In the genomic region with DNA sequence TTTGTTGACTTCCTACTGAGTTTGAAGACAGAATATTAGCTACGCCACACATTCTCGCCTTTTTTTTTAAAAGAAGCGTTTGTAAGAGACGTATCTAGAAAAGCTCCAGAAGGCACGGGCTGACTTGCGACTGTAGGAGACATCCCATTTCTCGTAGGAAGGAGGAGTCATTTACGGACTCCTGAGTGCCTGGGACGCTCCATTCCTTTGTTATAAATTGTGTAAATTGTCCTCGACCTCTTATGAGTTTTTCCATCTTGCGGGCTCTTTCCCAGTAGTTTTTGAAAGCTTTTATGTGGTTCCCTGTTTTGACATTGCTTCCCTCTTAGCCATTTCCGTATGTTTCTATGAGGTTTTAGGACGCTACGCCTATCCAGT, we compare ENCODE assay signal across 1 cellular context.
TF ChIP-seq lines count a peak whose summit lies in the region.

No MANE protein-coding gene starts in this region.

TF ChIP-seq in K562, 482 proteins besides CTCF, POLR2A, EP300 and RAD21:
- TF ChIP-seq CHCHD3 (CRISPR knock-in tag; IDR thresholded peaks at IDR 0.05) (no peak), HDAC6 (IDR thresholded peaks at IDR 0.05; ENCODE audit: low read depth, low read length) (no peak), RNF2 (IDR thresholded peaks at IDR 0.05) (no peak), ARID2 (IDR thresholded peaks at IDR 0.05) (no peak), CSDE1 (IDR thresholded peaks at IDR 0.05) (no peak), PBX2 (CRISPR knock-in tag; IDR thresholded peaks at IDR 0.05; ENCODE audit: low read depth) (no peak), PBX2 (tag; conservative IDR thresholded peaks at IDR 0.05; ENCODE audit: low read depth) (no peak), MEF2A (IDR thresholded peaks at IDR 0.05; ENCODE audit: control insufficient read depth, low read depth, low read length) (no peak), ZNF717 (CRISPR knock-in tag; IDR thresholded peaks at IDR 0.05) (no peak), ZNF311 (CRISPR knock-in tag; IDR thresholded peaks at IDR 0.05) (no peak), ZNF766 (CRISPR knock-in tag; conservative IDR thresholded peaks at IDR 0.05) (no peak), PRDM10 (IDR thresholded peaks at IDR 0.05; ENCODE audit: partially characterized antibody) (peak; percentile 92), SMARCB1 (IDR thresholded peaks at IDR 0.05; ENCODE audit: insufficient read length, low read depth) (no peak), ZNF146 (CRISPR knock-in tag; IDR thresholded peaks at IDR 0.05; ENCODE audit: unreplicated experiment) (no peak), ARNT (IDR thresholded peaks at IDR 0.05) (peak in 1 of 2 experiments; percentile 89; a peak in 2 of 4 replicates), POLR2AphosphoS2 (IDR thresholded peaks at IDR 0.05; ENCODE audit: low read length) (no peak), KAT2B (IDR thresholded peaks at IDR 0.05; ENCODE audit: low read depth, low read length) (no peak), BRD9 (IDR thresholded peaks at IDR 0.05; ENCODE audit: low read depth, partially characterized antibody) (no peak), HLTF (IDR thresholded peaks at IDR 0.05) (no peak), ZNF699 (CRISPR knock-in tag; IDR thresholded peaks at IDR 0.05; ENCODE audit: insufficient replicate concordance) (peak; percentile 24), CXXC5 (CRISPR knock-in tag; IDR thresholded peaks at IDR 0.05) (no peak), ZNF408 (CRISPR knock-in tag; IDR thresholded peaks at IDR 0.05; ENCODE audit: low read depth) (no peak), POLR2G (IDR thresholded peaks at IDR 0.05; ENCODE audit: low read depth, low read length) (no peak), UBTF (IDR thresholded peaks at IDR 0.05; ENCODE audit: borderline replicate concordance in 1 of 2, low read depth in 2 of 2, low read length in 2 of 2) (0 out of 4 replicates have a peak, but pooled peaks of 1 of the 2 experiments have one; percentile 17), TRIM28 (IDR thresholded peaks at IDR 0.05) (no peak), AFF1 (IDR thresholded peaks at IDR 0.05; ENCODE audit: low read depth in 1 of 2, partially characterized antibody in 2 of 2) (peak in 1 of 2 experiments; percentile 22), MCM2 (IDR thresholded peaks at IDR 0.05; ENCODE audit: low read depth) (no peak), CREBBP (IDR thresholded peaks at IDR 0.05; ENCODE audit: low read depth, low read length) (no peak), RUNX1 (IDR thresholded peaks at IDR 0.05; ENCODE audit: low read depth) (no peak), THRA (IDR thresholded peaks at IDR 0.05) (no peak), SRSF1 (IDR thresholded peaks at IDR 0.05; ENCODE audit: low read depth, low read length) (no peak), EP400 (IDR thresholded peaks at IDR 0.05) (no peak), BCOR (IDR thresholded peaks at IDR 0.05) (no peak), MECOM (CRISPR knock-in tag; IDR thresholded peaks at IDR 0.05) (no peak), CEBPB (tag; IDR thresholded peaks at IDR 0.05) (no peak)
- TF ChIP-seq, protein P1, sequence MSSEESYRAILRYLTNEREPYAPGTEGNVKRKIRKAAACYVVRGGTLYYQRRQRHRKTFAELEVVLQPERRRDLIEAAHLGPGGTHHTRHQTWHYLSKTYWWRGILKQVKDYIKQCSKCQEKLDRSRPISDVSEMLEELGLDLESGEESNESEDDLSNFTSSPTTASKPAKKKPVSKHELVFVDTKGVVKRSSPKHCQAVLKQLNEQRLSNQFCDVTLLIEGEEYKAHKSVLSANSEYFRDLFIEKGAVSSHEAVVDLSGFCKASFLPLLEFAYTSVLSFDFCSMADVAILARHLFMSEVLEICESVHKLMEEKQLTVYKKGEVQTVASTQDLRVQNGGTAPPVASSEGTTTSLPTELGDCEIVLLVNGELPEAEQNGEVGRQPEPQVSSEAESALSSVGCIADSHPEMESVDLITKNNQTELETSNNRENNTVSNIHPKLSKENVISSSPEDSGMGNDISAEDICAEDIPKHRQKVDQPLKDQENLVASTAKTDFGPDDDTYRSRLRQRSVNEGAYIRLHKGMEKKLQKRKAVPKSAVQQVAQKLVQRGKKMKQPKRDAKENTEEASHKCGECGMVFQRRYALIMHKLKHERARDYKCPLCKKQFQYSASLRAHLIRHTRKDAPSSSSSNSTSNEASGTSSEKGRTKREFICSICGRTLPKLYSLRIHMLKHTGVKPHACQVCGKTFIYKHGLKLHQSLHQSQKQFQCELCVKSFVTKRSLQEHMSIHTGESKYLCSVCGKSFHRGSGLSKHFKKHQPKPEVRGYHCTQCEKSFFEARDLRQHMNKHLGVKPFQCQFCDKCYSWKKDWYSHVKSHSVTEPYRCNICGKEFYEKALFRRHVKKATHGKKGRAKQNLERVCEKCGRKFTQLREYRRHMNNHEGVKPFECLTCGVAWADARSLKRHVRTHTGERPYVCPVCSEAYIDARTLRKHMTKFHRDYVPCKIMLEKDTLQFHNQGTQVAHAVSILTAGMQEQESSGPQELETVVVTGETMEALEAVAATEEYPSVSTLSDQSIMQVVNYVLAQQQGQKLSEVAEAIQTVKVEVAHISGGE (CRISPR knock-in tag; IDR thresholded peaks at IDR 0.05) = no peak
- TF ChIP-seq, protein P2, sequence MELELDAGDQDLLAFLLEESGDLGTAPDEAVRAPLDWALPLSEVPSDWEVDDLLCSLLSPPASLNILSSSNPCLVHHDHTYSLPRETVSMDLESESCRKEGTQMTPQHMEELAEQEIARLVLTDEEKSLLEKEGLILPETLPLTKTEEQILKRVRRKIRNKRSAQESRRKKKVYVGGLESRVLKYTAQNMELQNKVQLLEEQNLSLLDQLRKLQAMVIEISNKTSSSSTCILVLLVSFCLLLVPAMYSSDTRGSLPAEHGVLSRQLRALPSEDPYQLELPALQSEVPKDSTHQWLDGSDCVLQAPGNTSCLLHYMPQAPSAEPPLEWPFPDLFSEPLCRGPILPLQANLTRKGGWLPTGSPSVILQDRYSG (tag; conservative IDR thresholded peaks at IDR 0.05; ENCODE audit: low read depth) = no peak
- TF ChIP-seq, protein P3, sequence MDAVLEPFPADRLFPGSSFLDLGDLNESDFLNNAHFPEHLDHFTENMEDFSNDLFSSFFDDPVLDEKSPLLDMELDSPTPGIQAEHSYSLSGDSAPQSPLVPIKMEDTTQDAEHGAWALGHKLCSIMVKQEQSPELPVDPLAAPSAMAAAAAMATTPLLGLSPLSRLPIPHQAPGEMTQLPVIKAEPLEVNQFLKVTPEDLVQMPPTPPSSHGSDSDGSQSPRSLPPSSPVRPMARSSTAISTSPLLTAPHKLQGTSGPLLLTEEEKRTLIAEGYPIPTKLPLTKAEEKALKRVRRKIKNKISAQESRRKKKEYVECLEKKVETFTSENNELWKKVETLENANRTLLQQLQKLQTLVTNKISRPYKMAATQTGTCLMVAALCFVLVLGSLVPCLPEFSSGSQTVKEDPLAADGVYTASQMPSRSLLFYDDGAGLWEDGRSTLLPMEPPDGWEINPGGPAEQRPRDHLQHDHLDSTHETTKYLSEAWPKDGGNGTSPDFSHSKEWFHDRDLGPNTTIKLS (IDR thresholded peaks at IDR 0.05; ENCODE audit: borderline replicate concordance, low read depth) = no peak
- TF ChIP-seq, protein P4, sequence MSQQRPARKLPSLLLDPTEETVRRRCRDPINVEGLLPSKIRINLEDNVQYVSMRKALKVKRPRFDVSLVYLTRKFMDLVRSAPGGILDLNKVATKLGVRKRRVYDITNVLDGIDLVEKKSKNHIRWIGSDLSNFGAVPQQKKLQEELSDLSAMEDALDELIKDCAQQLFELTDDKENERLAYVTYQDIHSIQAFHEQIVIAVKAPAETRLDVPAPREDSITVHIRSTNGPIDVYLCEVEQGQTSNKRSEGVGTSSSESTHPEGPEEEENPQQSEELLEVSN (IDR thresholded peaks at IDR 0.05; ENCODE audit: borderline replicate concordance in 1 of 2, extremely low read depth in 1 of 2, insufficient read depth in 1 of 2, insufficient read length in 1 of 2, low read depth in 1 of 2, low read length in 1 of 2, poor library complexity in 1 of 2, severe bottlenecking in 1 of 2) = no peak
